In genomic region chr17:43053008-43053407, GRCh38 we compare ENCODE assay signal across 7 cellular contexts. TPM values are rescaled to one million over a fixed set of nuclear protein-coding genes. Genes with fewer than 3 reads are reported as not detected.
A peak's percentile ranks its signal among the peaks of the same experiment; 100 is the strongest.
DNase-seq lines count a peak whose midpoint lies in the region; ATAC-seq and TF ChIP-seq lines count a peak whose summit lies in the region.
"Not testable (repeated sequence)": the region's sequence is repeated elsewhere in the genome, so short reads cannot be mapped to it uniquely, and the experiment has no call there.
"Had no signal": no experiment of that assay in that cellular context is flagged by ENCODE, and none has a peak within 500 bp of the region (broad histone marks: within the 10 kb centered on the region; RNA-seq: fewer than 3 reads in every experiment).

No MANE protein-coding gene starts in this region.

- H3K36me3 ChIP-seq in HEK293 (ENCODE audit: control insufficient read depth in 2 of 2, insufficient read depth in 1 of 2, low read length in 2 of 2) (peaks cover 71 to 89% of the 10 kb centered on the region in 2 experiments), RWPE2 (ENCODE audit: low read depth) (peaks cover 74% of the 10 kb centered on the region)

- H3K4me1 ChIP-seq in HEK293 (ENCODE audit: control insufficient read depth, insufficient read depth, low read length); RWPE2 (ENCODE audit: insufficient read depth, poor library complexity, severe bottlenecking): not testable (repeated sequence)

- H3K4me3 Mint-ChIP-seq in neural crest cell = not testable (repeated sequence)

- DNase-seq in RWPE2 (ENCODE audit: low spot score) (peak; percentile 9), islet precursor cell (peak; percentile 14), mesenteric fat pad (ENCODE audit: low spot score) (peak; percentile 24)
- not testable (repeated sequence) for DNase-seq in neural crest cell (ENCODE audit: low read depth, low spot score)

- CTCF ChIA-PET in HEK293 (lab: Yijun Ruan, JAX) = not testable (repeated sequence)

- not testable (repeated sequence) for H3K4me1 Mint-ChIP-seq in neural crest cell

- not testable (repeated sequence) for H3K4me3 ChIP-seq in HEK293 (ENCODE audit: low read depth, low read length); RWPE2 (ENCODE audit: severe bottlenecking)

- ATAC-seq in RWPE2 (ENCODE audit: low read depth) = not testable (repeated sequence)

- H3K27ac Mint-ChIP-seq in neural crest cell (ENCODE audit: unreplicated experiment) = peak overlapping the region; percentile 27

- POLR2A ChIA-PET in HEK293 (lab: Yijun Ruan, JAX) = not testable (repeated sequence)

- H3K36me3 Mint-ChIP-seq in neural crest cell (ENCODE audit: low read depth) = not testable (repeated sequence)

- not testable (repeated sequence) for H3K9me3 ChIP-seq in HEK293 (ENCODE audit: control insufficient read depth, insufficient read depth, low read depth, low read length); RWPE2 (ENCODE audit: severe bottlenecking)

- H3K27ac ChIP-seq in HEK293 (ENCODE audit: extremely low read depth, low read depth, low read length); RWPE2 (ENCODE audit: poor library complexity, severe bottlenecking): not testable (repeated sequence)

- TF ChIP-seq CTCF in HEK293 (tag by site-specific recombination; IDR thresholded peaks at IDR 0.05); RWPE2 (IDR thresholded peaks at IDR 0.05; ENCODE audit: poor library complexity, severe bottlenecking); neural crest cell (conservative IDR thresholded peaks at IDR 0.05): not testable (repeated sequence)

- H3K27me3 ChIP-seq in RWPE2 (ENCODE audit: insufficient read depth, poor library complexity, severe bottlenecking) = not testable (repeated sequence)

- H3K27me3 Mint-ChIP-seq in neural crest cell (ENCODE audit: low read depth) = not testable (repeated sequence)

- H3K9me3 Mint-ChIP-seq in neural crest cell = not testable (repeated sequence)

TF ChIP-seq in HEK293, 187 proteins besides CTCF, POLR2A, EP300 and RAD21:
- TF ChIP-seq SCRT1 (tag by site-specific recombination; IDR thresholded peaks at IDR 0.05; ENCODE audit: borderline replicate concordance) = peak; percentile 92
- TF ChIP-seq SCRT2 (tag by site-specific recombination; IDR thresholded peaks at IDR 0.05) = peak; percentile 94

RNA-seq across cellular contexts. Expression of gene RND2, which starts 28.0 kb away (rescaled TPM):
- total RNA-seq in mesenteric fat pad = 0.45 TPM
- 15.3 and 17.8 TPM in 2 replicates for total RNA-seq in neural crest cell
- total RNA-seq: A172; CD4-positive, CD25-positive, alpha-beta regulatory T cell had no signal

RNA-seq across cellular contexts. Expression of gene VAT1, which starts 30.8 kb away (rescaled TPM):
- 315 TPM for total RNA-seq in mesenteric fat pad
- total RNA-seq in neural crest cell = 112 and 115 TPM in 2 replicates

RNA-seq across cellular contexts. Expression of gene IFI35, which starts 46.4 kb away (rescaled TPM):
- total RNA-seq in mesenteric fat pad (33.5 TPM), neural crest cell (0.91 and 1.3 TPM in 2 replicates)

RNA-seq across cellular contexts. Expression of gene RPL27, which starts 54.8 kb away (rescaled TPM):
- 838 TPM for total RNA-seq in mesenteric fat pad
- 1,045 and 1,183 TPM in 2 replicates for total RNA-seq in neural crest cell

Comparison
In these comparisons a context has a peak if more than half of its experiments do, and no peak if none do; other contexts are left out.
1. RNA of gene RND2, which starts 28.0 kb away (total RNA-seq): 15.3 to 17.8 TPM in neural crest cell; 0.45 TPM in mesenteric fat pad (single experiment); every median in the first group is over 10 times any median in the second.
2. RNA of gene IFI35, which starts 46.4 kb away (total RNA-seq): 33.5 TPM in mesenteric fat pad (single experiment); 0.91 to 1.3 TPM in neural crest cell; every median in the first group is over 10 times any median in the second.